In genomic region chr2:241025639-241026038, GRCh38 we compare ENCODE assay signal across 28 cellular contexts.
"Had no signal": no experiment of that assay in that cellular context is flagged by ENCODE, and none has a peak within 500 bp of the region (broad histone marks: within the 10 kb centered on the region; RNA-seq: fewer than 3 reads in every experiment).

No MANE protein-coding gene starts in this region.

- ATAC-seq: activated CD8-positive, alpha-beta T cell treated with anti-CD3 and anti-CD28 coated beads for 36 hours; activated naive CD8-positive, alpha-beta T cell treated with anti-CD3 and anti-CD28 coated beads, Interleukin-2, amount 50 U/mL, for 24 hours; esophagus mucosa; gastrocnemius medialis; mucosa of descending colon; stimulated activated naive B cell treated with anti-CD40 and anti-IgM and Interleukin-4, amounts not matched to agents 10 μg/mL and 1 μg/mL and 100 μg/mL, for 72 hours; upper lobe of right lung had no signal

- H3K36me3 ChIP-seq: neutrophil, sigmoid colon had no signal

- H3K27ac Mint-ChIP-seq: activated CD8-positive, alpha-beta T cell treated with anti-CD3 and anti-CD28 coated beads for 36 hours; activated naive CD8-positive, alpha-beta T cell treated with anti-CD3 and anti-CD28 coated beads, Interleukin-2, amount 50 U/mL, for 24 hours; activated T-helper 2 cell treated with anti-CD3 and anti-CD28 coated beads, Interferon-gamma antibody, Interleukin-2, Interleukin-4, amounts not matched to agents 10 μg/mL and 5 μg/mL and 100 μg/mL, durations not matched to agents 14 hours and 24 hours and 36 hours; endodermal cell; nephron; stimulated activated naive B cell treated with anti-CD40 and anti-IgM and Interleukin-4, amounts not matched to agents 10 μg/mL and 1 μg/mL and 100 μg/mL, for 72 hours had no signal

- DNase-seq: activated CD4-positive, alpha-beta T cell treated with anti-CD3 and anti-CD28 coated beads for 1 hour; activated CD4-positive, alpha-beta T cell treated with anti-CD3 and anti-CD28 coated beads, Interleukin-2, amount 50 U/mL, for 1 hour; activated CD8-positive, alpha-beta T cell treated with anti-CD3 and anti-CD28 coated beads for 36 hours; activated naive CD8-positive, alpha-beta T cell treated with anti-CD3 and anti-CD28 coated beads, Interleukin-2, amount 50 U/mL, for 24 hours; activated T-cell treated with anti-CD3 and anti-CD28 coated beads, Interleukin-2, amount 50 U/mL, for 48 hours; amygdala; central memory CD4-positive, alpha-beta T cell; endodermal cell; gastrocnemius medialis; glutamatergic neuron; left ventricle myocardium inferior; mucosa of descending colon; sigmoid colon; small intestine; stimulated activated CD4-positive, alpha-beta T cell treated with anti-CD3 and anti-CD28 coated beads, Interleukin-1b, Interleukin-23, amount 100 ng/mL, for 48 hours; stimulated activated CD4-positive, alpha-beta T cell treated with anti-CD3 and anti-CD28 coated beads, Interleukin-4, amount 100 ng/mL, for 4 hours; stimulated activated CD8-positive, alpha-beta memory T cell treated with anti-CD3 and anti-CD28 coated beads, Interleukin-4, amount 100 ng/mL, for 48 hours; stimulated activated naive B cell treated with anti-CD40 and anti-IgM and Interleukin-4, amounts not matched to agents 10 μg/mL and 1 μg/mL and 100 μg/mL, for 72 hours; stomach; T-helper 2 cell; thyroid gland; upper lobe of right lung had no signal

- H3K4me1 ChIP-seq: gastrocnemius medialis, left ventricle myocardium inferior, sigmoid colon, stomach, thyroid gland, upper lobe of right lung had no signal

- H3K4me1 Mint-ChIP-seq: activated naive CD4-positive, alpha-beta T cell treated with anti-CD3 and anti-CD28 coated beads, Interleukin-2, amount 50 U/mL, for 24 hours; activated naive CD8-positive, alpha-beta T cell treated with anti-CD3 and anti-CD28 coated beads, Interleukin-2, amount 50 U/mL, for 24 hours; endodermal cell; nephron; stimulated activated naive B cell treated with anti-CD40 and anti-IgM and Interleukin-4, amounts not matched to agents 10 μg/mL and 1 μg/mL and 100 μg/mL, for 72 hours had no signal

- H3K27me3 Mint-ChIP-seq: activated CD8-positive, alpha-beta T cell treated with anti-CD3 and anti-CD28 coated beads for 36 hours; activated naive CD4-positive, alpha-beta T cell treated with anti-CD3 and anti-CD28 coated beads, Interleukin-2, amount 50 U/mL, for 24 hours; activated naive CD8-positive, alpha-beta T cell treated with anti-CD3 and anti-CD28 coated beads, Interleukin-2, amount 50 U/mL, for 24 hours; stimulated activated naive B cell treated with anti-CD40 and anti-IgM and Interleukin-4, amounts not matched to agents 10 μg/mL and 1 μg/mL and 100 μg/mL, for 72 hours had no signal

- H3K27ac ChIP-seq: gastrocnemius medialis, left ventricle myocardium inferior, neutrophil, sigmoid colon, stomach, thyroid gland, upper lobe of right lung had no signal

- H3K9me3 ChIP-seq: thyroid gland had no signal

- FAIRE-seq: islet of Langerhans, small intestine had no signal

- H3K4me3 Mint-ChIP-seq: activated CD8-positive, alpha-beta T cell treated with anti-CD3 and anti-CD28 coated beads for 36 hours; activated naive CD4-positive, alpha-beta T cell treated with anti-CD3 and anti-CD28 coated beads, Interleukin-2, amount 50 U/mL, for 24 hours; activated naive CD8-positive, alpha-beta T cell treated with anti-CD3 and anti-CD28 coated beads, Interleukin-2, amount 50 U/mL, for 24 hours; endodermal cell; nephron; stimulated activated naive B cell treated with anti-CD40 and anti-IgM and Interleukin-4, amounts not matched to agents 10 μg/mL and 1 μg/mL and 100 μg/mL, for 72 hours had no signal

- H3K4me3 ChIP-seq: left ventricle myocardium inferior, mucosa of descending colon, sigmoid colon, stomach, thyroid gland, upper lobe of right lung had no signal

- H3K27me3 ChIP-seq: gastrocnemius medialis, neutrophil, sigmoid colon, stomach, thyroid gland, upper lobe of right lung had no signal
